ENCODE assay signal across 18 cellular contexts in the genomic region with DNA sequence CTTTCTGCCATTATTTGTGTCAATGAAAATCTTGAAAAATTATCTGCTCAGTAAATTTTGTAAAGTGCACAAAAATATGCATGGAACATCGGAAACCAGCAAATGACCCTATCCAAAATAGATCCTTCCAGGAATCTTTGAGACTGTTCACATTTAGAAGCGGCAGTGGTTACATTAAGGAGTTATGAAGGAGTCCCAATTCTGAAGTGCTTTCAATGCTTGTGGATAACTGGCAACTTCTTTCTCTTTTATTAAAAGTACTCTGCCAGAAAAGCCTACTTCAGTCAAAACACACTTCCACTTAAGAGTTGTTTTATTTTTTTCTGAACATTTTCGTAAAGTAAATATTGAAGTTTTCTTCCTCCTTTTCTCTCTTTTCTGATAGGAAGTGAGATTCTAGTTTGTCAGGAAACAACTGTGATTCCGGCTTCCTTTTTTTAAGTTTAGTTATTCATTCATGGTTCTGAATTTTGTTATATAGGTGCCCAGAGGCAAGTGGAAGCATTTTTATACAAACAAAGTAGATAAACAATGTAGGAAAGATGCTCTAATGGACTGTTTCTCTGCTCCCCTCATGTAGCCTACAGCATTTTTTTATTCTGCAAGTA.
DNase-seq lines count a peak whose midpoint lies in the region; ATAC-seq, FAIRE-seq and TF ChIP-seq lines count a peak whose summit lies in the region.
"Had no signal": no experiment of that assay in that cellular context is flagged by ENCODE, and none has a peak within 500 bp of the region (broad histone marks: within the 10 kb centered on the region; RNA-seq: fewer than 3 reads in every experiment).

No MANE protein-coding gene starts in this region.

- H3K4me1 ChIP-seq in BLaER1 (peaks cover 58% of the 10 kb centered on the region), SJSA1 (replicated peaks) (peaks cover 25% of the 10 kb centered on the region), endothelial cell of umbilical vein (ENCODE audit: control insufficient read depth, extremely low read depth, insufficient read depth, low read length) (peaks cover 40% of the 10 kb centered on the region), neuronal stem cell (ENCODE audit: control insufficient read depth in 2 of 2, insufficient read depth in 1 of 2, low read depth in 1 of 2, low read length in 2 of 2) (peaks cover 2 to 26% of the 10 kb centered on the region in 2 donors)
- H3K4me1 ChIP-seq: right lobe of liver had no signal

- no peak overlapping the region for H3K23ac ChIP-seq in neuronal stem cell (ENCODE audit: low read depth, low read length, poor library complexity)

- intact Hi-C loops in endothelial cell of umbilical vein (cut with micrococcal nuclease) = loop anchor here (1.0 to 5.0 kb wide), 4 partner anchors 8 to 1234 kb away; a partner anchor contains a TSS

- H3K9ac ChIP-seq in BLaER1 (peak overlapping the region; percentile 49), endothelial cell of umbilical vein (replicated peaks; ENCODE audit: extremely low read depth, insufficient read depth, low read length) (peak overlapping the region; percentile 94), neuronal stem cell (ENCODE audit: low read depth, low read length, poor library complexity) (no peak overlapping the region)

- dilution Hi-C loops in endothelial cell of umbilical vein (cut with MboI; ENCODE audit: extremely low pct_ligation_motif_present, low sequenced_read_pairs) = no loop called here

- H3K18ac ChIP-seq in neuronal stem cell (ENCODE audit: low read length) = no peak overlapping the region

- BruUV-seq in endothelial cell of umbilical vein (replicated peaks; lab: Mats Ljungman, UMichigan) = no TSS peak

- TF ChIP-seq POLR2A in endothelial cell of umbilical vein (IDR thresholded peaks at IDR 0.05; ENCODE audit: low read depth, low read length) = no peak

- H2AK5ac ChIP-seq in neuronal stem cell (ENCODE audit: low read depth, low read length) = no peak overlapping the region

- ATAC-seq in GM21619 (IDR thresholded peaks at IDR 0.05; ENCODE audit: unreplicated experiment) (no peak), HG03571 (IDR thresholded peaks at IDR 0.05; ENCODE audit: unreplicated experiment) (no peak)
- ATAC-seq: esophagus mucosa, HepG2 had no signal

- H4K8ac ChIP-seq in neuronal stem cell (ENCODE audit: low read depth, low read length) = no peak overlapping the region

- WGBS in neuronal stem cell (ENCODE audit: extremely low coverage in 2 of 2, insufficient read length in 2 of 2, insufficient replicate concordance in 1 of 2), 2 donors = no CpG with 5 or more reads among the region's 4 CpGs

- H3K27ac ChIP-seq in BLaER1 (peak overlapping the region; percentile 75), SJSA1 (peak overlapping the region; percentile 89), endothelial cell of umbilical vein (ENCODE audit: insufficient read depth, low read depth, low read length) (peak overlapping the region; percentile 96), neuronal stem cell (replicated peaks; ENCODE audit: low read length) (no peak overlapping the region)
- H3K27ac ChIP-seq: neutrophil, right lobe of liver, vagina had no signal

- H3K27me3 ChIP-seq in BLaER1 = no peaks in the 10 kb centered on the region
- H3K27me3 ChIP-seq in SJSA1 (replicated peaks) = no peaks in the 10 kb centered on the region
- H3K27me3 ChIP-seq in endothelial cell of umbilical vein (ENCODE audit: control insufficient read depth in 2 of 2, insufficient read depth in 2 of 2, low read length in 2 of 2) = no peaks in the 10 kb centered on the region
- no peaks in the 10 kb centered on the region for H3K27me3 ChIP-seq in neuronal stem cell (ENCODE audit: control insufficient read depth in 3 of 3, insufficient read depth in 3 of 3, low read depth in 1 of 3, low read length in 3 of 3)
- H3K27me3 ChIP-seq: neutrophil, right lobe of liver, vagina had no signal

- H3K36me3 ChIP-seq in BLaER1 (no peaks in the 10 kb centered on the region), SJSA1 (no peaks in the 10 kb centered on the region), endothelial cell of umbilical vein (ENCODE audit: control insufficient read depth in 2 of 2, extremely low read depth in 1 of 2, insufficient read depth in 2 of 2, low read length in 2 of 2) (no peaks in the 10 kb centered on the region), neuronal stem cell (replicated peaks in 1 of 2; ENCODE audit: control insufficient read depth in 2 of 2, insufficient read depth in 2 of 2, low read length in 2 of 2) (no peaks in the 10 kb centered on the region)
- H3K36me3 ChIP-seq: neutrophil, right lobe of liver, vagina had no signal

- no peak overlapping the region for H2BK5ac ChIP-seq in neuronal stem cell (ENCODE audit: low read length)

- no peak overlapping the region for H4K91ac ChIP-seq in neuronal stem cell (ENCODE audit: low read depth, low read length, poor library complexity)

- peak overlapping the region; percentile 86 for H3K4me2 ChIP-seq in BLaER1
- H3K4me2 ChIP-seq in endothelial cell of umbilical vein (ENCODE audit: insufficient read depth, low read length) = peak overlapping the region; percentile 93
- no peak overlapping the region for H3K4me2 ChIP-seq in neuronal stem cell (ENCODE audit: insufficient read depth, low read length, poor library complexity, severe bottlenecking)

- H2BK15ac ChIP-seq in neuronal stem cell (ENCODE audit: low read length) = no peak overlapping the region

- POLR2A ChIA-PET in endothelial cell of umbilical vein (lab: Charles Lee) = no interaction called here

- peak overlapping the region; percentile 75 for H2AFZ ChIP-seq in endothelial cell of umbilical vein (ENCODE audit: low read depth, low read length)
- H2AFZ ChIP-seq in neuronal stem cell (ENCODE audit: low read length) = peak overlapping the region; percentile 70

- TF ChIP-seq CTCF in endothelial cell of umbilical vein (IDR thresholded peaks at IDR 0.05; ENCODE audit: extremely low read depth in 1 of 2, insufficient read depth in 1 of 2, low read depth in 1 of 2, low read length in 2 of 2) = no peak

- H3K79me1 ChIP-seq in neuronal stem cell (ENCODE audit: low read depth, low read length) = no peaks in the 10 kb centered on the region

- H3K9me3 ChIP-seq in BLaER1 (no peaks in the 10 kb centered on the region), SJSA1 (replicated peaks) (no peaks in the 10 kb centered on the region), endothelial cell of umbilical vein (replicated peaks; ENCODE audit: control insufficient read depth, insufficient read depth, low read length) (no peaks in the 10 kb centered on the region), neuronal stem cell (replicated peaks in 1 of 2; ENCODE audit: control insufficient read depth in 2 of 2, insufficient read depth in 1 of 2, low read depth in 1 of 2, low read length in 2 of 2) (no peaks in the 10 kb centered on the region)
- H3K9me3 ChIP-seq: neutrophil, right lobe of liver, vagina had no signal

- no peaks in the 10 kb centered on the region for H3K9me1 ChIP-seq in endothelial cell of umbilical vein (replicated peaks; ENCODE audit: control insufficient read depth, extremely low read depth, insufficient read depth, low read length)

- H3K4ac ChIP-seq in neuronal stem cell (ENCODE audit: low read length) = no peak overlapping the region

- H3K79me2 ChIP-seq in endothelial cell of umbilical vein (ENCODE audit: control insufficient read depth, insufficient read depth, low read length) = no peaks in the 10 kb centered on the region

- H4K20me1 ChIP-seq in BLaER1 (no peaks in the 10 kb centered on the region), endothelial cell of umbilical vein (replicated peaks; ENCODE audit: control insufficient read depth, extremely low read depth, insufficient read depth, low read length) (no peaks in the 10 kb centered on the region)

- no peak overlapping the region for H2BK12ac ChIP-seq in neuronal stem cell (ENCODE audit: low read length)

- CTCF ChIA-PET in endothelial cell of umbilical vein (lab: Charles Lee) = interaction anchor here (1.0 to 1.4 kb wide), 4 partner anchors 9 to 231 kb away, joined by 3 to 5 read pairs (median 4); no protein-coding TSS in a partner anchor

- peak; percentile 58 for FAIRE-seq in endothelial cell of umbilical vein (lab: Jason Lieb, UNC)
- FAIRE-seq: HepG2 had no signal

- no peak overlapping the region for H2BK120ac ChIP-seq in neuronal stem cell (ENCODE audit: low read depth, low read length)

- H3K14ac ChIP-seq in neuronal stem cell (ENCODE audit: low read length) = no peak overlapping the region

- DNase-seq in SJSA1 (ENCODE audit: low read depth in 1 of 2, low spot score in 2 of 2) (no peak), endothelial cell of umbilical vein (ENCODE audit: low read depth, low spot score) (peak; percentile 61), neuronal stem cell (ENCODE audit: low spot score) (no peak), HPDE6-E6E7 (ENCODE audit: extremely low spot score) (no peak)
- DNase-seq in activated T-cell treated with anti-CD3 and anti-CD28 coated beads, Interleukin-2, amount 50 U/mL, for 48 hours = no peak
- DNase-seq: activated gamma-delta T cell treated with Interleukin-2 at 50 U/mL for 16 hours, NCI-H2029 treated with DMSO at 0.1 percent for 48 hours, NCI-H510A treated with DMSO at 0.1 percent for 48 hours, OCI-M1, right lobe of liver, T-helper 9 cell had no signal

- H3K4me3 ChIP-seq in BLaER1 (peak overlapping the region; percentile 52), SJSA1 (no peak overlapping the region), endothelial cell of umbilical vein (replicated peaks in 1 of 3; ENCODE audit: insufficient read depth in 1 of 3, low read depth in 1 of 3, low read length in 3 of 3) (peak overlapping the region in 1 of 3 experiments; percentile 48), neuronal stem cell (ENCODE audit: low read length in 2 of 2) (no peak overlapping the region)
- H3K4me3 ChIP-seq: right lobe of liver, vagina had no signal

TF ChIP-seq in endothelial cell of umbilical vein, 7 proteins besides CTCF, POLR2A, EP300 and RAD21:
- TF ChIP-seq MYC (IDR thresholded peaks at IDR 0.05; ENCODE audit: low read depth, low read length) (no peak), GATA2 (IDR thresholded peaks at IDR 0.05; ENCODE audit: insufficient read depth, insufficient read length, low read depth, low read length) (no peak), EZH2 (IDR thresholded peaks at IDR 0.05; ENCODE audit: borderline replicate concordance, low read depth, low read length, severe bottlenecking) (no peak), JUN (IDR thresholded peaks at IDR 0.05; ENCODE audit: borderline replicate concordance, insufficient read depth, insufficient read length, low read depth) (no peak), FOS (IDR thresholded peaks at IDR 0.05; ENCODE audit: borderline replicate concordance, insufficient read depth, low read length) (no peak), POLR2AphosphoS5 (IDR thresholded peaks at IDR 0.05; ENCODE audit: insufficient read depth, low read depth, low read length) (no peak)
- TF ChIP-seq, protein P1, sequence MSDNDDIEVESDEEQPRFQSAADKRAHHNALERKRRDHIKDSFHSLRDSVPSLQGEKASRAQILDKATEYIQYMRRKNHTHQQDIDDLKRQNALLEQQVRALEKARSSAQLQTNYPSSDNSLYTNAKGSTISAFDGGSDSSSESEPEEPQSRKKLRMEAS (IDR thresholded peaks at IDR 0.05; ENCODE audit: insufficient read depth, insufficient read length) = no peak
